Comparison of ENCODE assay signal across 3 cellular contexts in the genomic region with DNA sequence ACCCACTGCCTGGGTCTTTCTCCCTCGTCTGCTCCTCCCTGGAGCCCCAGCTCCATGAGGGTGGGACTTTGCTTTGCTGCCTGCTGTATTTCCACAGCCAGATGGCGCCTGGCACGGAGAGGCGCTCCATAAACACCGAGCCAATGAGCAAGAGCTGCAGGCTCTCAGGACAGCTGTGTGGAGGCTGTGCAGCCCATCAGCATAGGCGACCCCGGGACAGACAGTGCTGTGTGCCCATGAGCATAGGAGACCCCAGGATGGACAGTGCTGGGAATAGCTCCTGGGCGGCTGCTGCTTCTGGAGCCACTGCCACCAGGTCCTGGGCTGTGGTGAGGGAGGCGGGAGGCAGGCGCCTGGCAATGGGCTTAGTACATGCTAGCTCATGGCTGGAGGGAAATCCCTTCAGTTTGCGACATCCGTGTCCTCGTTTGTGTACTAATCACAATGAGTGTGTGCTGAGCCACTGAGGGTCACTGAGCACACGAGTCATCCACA.
TF ChIP-seq lines count a peak whose summit lies in the region.

No MANE protein-coding gene starts in this region.

TF ChIP-seq in SK-N-SH, 30 proteins besides CTCF, POLR2A, EP300 and RAD21:
- TF ChIP-seq, protein P1, sequence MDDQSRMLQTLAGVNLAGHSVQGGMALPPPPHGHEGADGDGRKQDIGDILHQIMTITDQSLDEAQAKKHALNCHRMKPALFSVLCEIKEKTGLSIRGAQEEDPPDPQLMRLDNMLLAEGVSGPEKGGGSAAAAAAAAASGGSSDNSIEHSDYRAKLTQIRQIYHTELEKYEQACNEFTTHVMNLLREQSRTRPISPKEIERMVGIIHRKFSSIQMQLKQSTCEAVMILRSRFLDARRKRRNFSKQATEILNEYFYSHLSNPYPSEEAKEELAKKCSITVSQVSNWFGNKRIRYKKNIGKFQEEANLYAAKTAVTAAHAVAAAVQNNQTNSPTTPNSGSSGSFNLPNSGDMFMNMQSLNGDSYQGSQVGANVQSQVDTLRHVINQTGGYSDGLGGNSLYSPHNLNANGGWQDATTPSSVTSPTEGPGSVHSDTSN (IDR thresholded peaks at IDR 0.05), result no peak
- TF ChIP-seq, protein P2, sequence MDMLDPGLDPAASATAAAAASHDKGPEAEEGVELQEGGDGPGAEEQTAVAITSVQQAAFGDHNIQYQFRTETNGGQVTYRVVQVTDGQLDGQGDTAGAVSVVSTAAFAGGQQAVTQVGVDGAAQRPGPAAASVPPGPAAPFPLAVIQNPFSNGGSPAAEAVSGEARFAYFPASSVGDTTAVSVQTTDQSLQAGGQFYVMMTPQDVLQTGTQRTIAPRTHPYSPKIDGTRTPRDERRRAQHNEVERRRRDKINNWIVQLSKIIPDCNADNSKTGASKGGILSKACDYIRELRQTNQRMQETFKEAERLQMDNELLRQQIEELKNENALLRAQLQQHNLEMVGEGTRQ (IDR thresholded peaks at IDR 0.05; ENCODE audit: borderline replicate concordance, low read depth, low read length), result no peak
- TF ChIP-seq SMC3 (IDR thresholded peaks at IDR 0.05; ENCODE audit: low read depth, low read length), result peak; percentile 19; the same call in 1 of the 2 replicates

TF ChIP-seq in SK-N-SH treated with all-trans-retinoic acid at 6 μM for 48 hours, 23 proteins besides CTCF, POLR2A, EP300 and RAD21:
- no peak for TF ChIP-seq ARNTL (CRISPR knock-in tag; IDR thresholded peaks at IDR 0.05; ENCODE audit: borderline replicate concordance, low read depth)
- TF ChIP-seq, protein P3, sequence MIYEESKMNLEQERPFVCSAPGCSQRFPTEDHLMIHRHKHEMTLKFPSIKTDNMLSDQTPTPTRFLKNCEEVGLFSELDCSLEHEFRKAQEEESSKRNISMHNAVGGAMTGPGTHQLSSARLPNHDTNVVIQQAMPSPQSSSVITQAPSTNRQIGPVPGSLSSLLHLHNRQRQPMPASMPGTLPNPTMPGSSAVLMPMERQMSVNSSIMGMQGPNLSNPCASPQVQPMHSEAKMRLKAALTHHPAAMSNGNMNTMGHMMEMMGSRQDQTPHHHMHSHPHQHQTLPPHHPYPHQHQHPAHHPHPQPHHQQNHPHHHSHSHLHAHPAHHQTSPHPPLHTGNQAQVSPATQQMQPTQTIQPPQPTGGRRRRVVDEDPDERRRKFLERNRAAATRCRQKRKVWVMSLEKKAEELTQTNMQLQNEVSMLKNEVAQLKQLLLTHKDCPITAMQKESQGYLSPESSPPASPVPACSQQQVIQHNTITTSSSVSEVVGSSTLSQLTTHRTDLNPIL (CRISPR knock-in tag; IDR thresholded peaks at IDR 0.05; ENCODE audit: low read depth), result no peak
- no peak for TF ChIP-seq RARB (CRISPR knock-in tag; IDR thresholded peaks at IDR 0.05)
- no peak for TF ChIP-seq TOX (CRISPR knock-in tag; IDR thresholded peaks at IDR 0.05; ENCODE audit: borderline replicate concordance)
- TF ChIP-seq ZFP3 (CRISPR knock-in tag; IDR thresholded peaks at IDR 0.05), result no peak
- no peak for TF ChIP-seq GLIS3 (CRISPR knock-in tag; IDR thresholded peaks at IDR 0.05)
- no peak for TF ChIP-seq ZNF565 (CRISPR knock-in tag; conservative IDR thresholded peaks at IDR 0.05; ENCODE audit: low read depth)
- no peak for TF ChIP-seq ZNF8 (CRISPR knock-in tag; IDR thresholded peaks at IDR 0.05)
- TF ChIP-seq ZNF70 (CRISPR knock-in tag; IDR thresholded peaks at IDR 0.05), result no peak
- TF ChIP-seq CSDC2 (CRISPR knock-in tag; IDR thresholded peaks at IDR 0.05), result no peak
- no peak for TF ChIP-seq SNAI2 (CRISPR knock-in tag; IDR thresholded peaks at IDR 0.05)
- TF ChIP-seq, protein P4, sequence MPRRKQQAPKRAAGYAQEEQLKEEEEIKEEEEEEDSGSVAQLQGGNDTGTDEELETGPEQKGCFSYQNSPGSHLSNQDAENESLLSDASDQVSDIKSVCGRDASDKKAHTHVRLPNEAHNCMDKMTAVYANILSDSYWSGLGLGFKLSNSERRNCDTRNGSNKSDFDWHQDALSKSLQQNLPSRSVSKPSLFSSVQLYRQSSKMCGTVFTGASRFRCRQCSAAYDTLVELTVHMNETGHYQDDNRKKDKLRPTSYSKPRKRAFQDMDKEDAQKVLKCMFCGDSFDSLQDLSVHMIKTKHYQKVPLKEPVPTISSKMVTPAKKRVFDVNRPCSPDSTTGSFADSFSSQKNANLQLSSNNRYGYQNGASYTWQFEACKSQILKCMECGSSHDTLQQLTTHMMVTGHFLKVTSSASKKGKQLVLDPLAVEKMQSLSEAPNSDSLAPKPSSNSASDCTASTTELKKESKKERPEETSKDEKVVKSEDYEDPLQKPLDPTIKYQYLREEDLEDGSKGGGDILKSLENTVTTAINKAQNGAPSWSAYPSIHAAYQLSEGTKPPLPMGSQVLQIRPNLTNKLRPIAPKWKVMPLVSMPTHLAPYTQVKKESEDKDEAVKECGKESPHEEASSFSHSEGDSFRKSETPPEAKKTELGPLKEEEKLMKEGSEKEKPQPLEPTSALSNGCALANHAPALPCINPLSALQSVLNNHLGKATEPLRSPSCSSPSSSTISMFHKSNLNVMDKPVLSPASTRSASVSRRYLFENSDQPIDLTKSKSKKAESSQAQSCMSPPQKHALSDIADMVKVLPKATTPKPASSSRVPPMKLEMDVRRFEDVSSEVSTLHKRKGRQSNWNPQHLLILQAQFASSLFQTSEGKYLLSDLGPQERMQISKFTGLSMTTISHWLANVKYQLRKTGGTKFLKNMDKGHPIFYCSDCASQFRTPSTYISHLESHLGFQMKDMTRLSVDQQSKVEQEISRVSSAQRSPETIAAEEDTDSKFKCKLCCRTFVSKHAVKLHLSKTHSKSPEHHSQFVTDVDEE (CRISPR knock-in tag; IDR thresholded peaks at IDR 0.05), result no peak
- TF ChIP-seq ZFP30 (CRISPR knock-in tag; IDR thresholded peaks at IDR 0.05), result no peak
- TF ChIP-seq OSR1 (CRISPR knock-in tag; IDR thresholded peaks at IDR 0.05), result no peak
- TF ChIP-seq ISL1 (CRISPR knock-in tag; IDR thresholded peaks at IDR 0.05), result no peak
- TF ChIP-seq BACH2 (CRISPR knock-in tag; IDR thresholded peaks at IDR 0.05; ENCODE audit: borderline replicate concordance), result no peak

TF ChIP-seq in GM12878, 131 proteins besides CTCF, POLR2A, EP300 and RAD21:
- TF ChIP-seq, protein P5, sequence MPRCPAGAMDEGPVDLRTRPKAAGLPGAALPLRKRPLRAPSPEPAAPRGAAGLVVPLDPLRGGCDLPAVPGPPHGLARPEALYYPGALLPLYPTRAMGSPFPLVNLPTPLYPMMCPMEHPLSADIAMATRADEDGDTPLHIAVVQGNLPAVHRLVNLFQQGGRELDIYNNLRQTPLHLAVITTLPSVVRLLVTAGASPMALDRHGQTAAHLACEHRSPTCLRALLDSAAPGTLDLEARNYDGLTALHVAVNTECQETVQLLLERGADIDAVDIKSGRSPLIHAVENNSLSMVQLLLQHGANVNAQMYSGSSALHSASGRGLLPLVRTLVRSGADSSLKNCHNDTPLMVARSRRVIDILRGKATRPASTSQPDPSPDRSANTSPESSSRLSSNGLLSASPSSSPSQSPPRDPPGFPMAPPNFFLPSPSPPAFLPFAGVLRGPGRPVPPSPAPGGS (IDR thresholded peaks at IDR 0.05; ENCODE audit: borderline replicate concordance, insufficient read depth, low read depth, low read length, poor library complexity, severe bottlenecking), result peak; percentile 80
- no peak for TF ChIP-seq MEF2A (IDR thresholded peaks at IDR 0.05; ENCODE audit: insufficient read depth, low read depth, low read length)
